20 cellular contexts compared by ENCODE assay signal in genomic region chr9:134627417-134628353, GRCh38. TPM values are rescaled to one million over a fixed set of nuclear protein-coding genes. Genes with fewer than 3 reads are reported as not detected.
DNase-seq lines count a peak whose midpoint lies in the region; ATAC-seq and TF ChIP-seq lines count a peak whose summit lies in the region.
"Had no signal": no experiment of that assay in that cellular context is flagged by ENCODE, and none has a peak within 500 bp of the region (broad histone marks: within the 10 kb centered on the region; RNA-seq: fewer than 3 reads in every experiment).

No MANE protein-coding gene starts in this region.

- H3K4me3 Mint-ChIP-seq in activated naive CD4-positive, alpha-beta T cell treated with anti-CD3 and anti-CD28 coated beads, Interleukin-2, amount 10 ng/mL, durations not matched to agents 7 days and 5 days, result no peak overlapping the region
- no peak overlapping the region for H3K4me3 Mint-ChIP-seq in activated naive CD4-positive, alpha-beta T cell treated with anti-CD3 and anti-CD28 coated beads for 36 hours
- H3K4me3 Mint-ChIP-seq in type B pancreatic cell, result no peak overlapping the region
- H3K4me3 Mint-ChIP-seq: activated naive CD8-positive, alpha-beta T cell treated with anti-CD3 and anti-CD28 coated beads for 36 hours; activated T-cell treated with anti-CD3 and anti-CD28 coated beads, Interleukin-2, amount 50 U/mL, for 24 hours; CD8-positive, alpha-beta memory T cell had no signal

- intact Hi-C loops in activated naive CD4-positive, alpha-beta T cell treated with anti-CD3 and anti-CD28 coated beads for 36 hours (cut with micrococcal nuclease), result no loop called here
- intact Hi-C loops in left lung (cut with DNase I), result no loop called here

- H3K4me1 ChIP-seq in RWPE2 (ENCODE audit: insufficient read depth, poor library complexity, severe bottlenecking), result peaks cover 25% of the 10 kb centered on the region
- no peaks in the 10 kb centered on the region for H3K4me1 ChIP-seq in left lung
- H3K4me1 ChIP-seq: breast epithelium had no signal

- H3K9me3 Mint-ChIP-seq in activated naive CD4-positive, alpha-beta T cell treated with anti-CD3 and anti-CD28 coated beads, Interleukin-2, amount 10 ng/mL, durations not matched to agents 7 days and 5 days, result no peaks in the 10 kb centered on the region
- H3K9me3 Mint-ChIP-seq in activated naive CD4-positive, alpha-beta T cell treated with anti-CD3 and anti-CD28 coated beads for 36 hours, result no peaks in the 10 kb centered on the region
- no peaks in the 10 kb centered on the region for H3K9me3 Mint-ChIP-seq in type B pancreatic cell
- H3K9me3 Mint-ChIP-seq: activated naive CD8-positive, alpha-beta T cell treated with anti-CD3 and anti-CD28 coated beads for 36 hours; activated T-cell treated with anti-CD3 and anti-CD28 coated beads, Interleukin-2, amount 50 U/mL, for 24 hours; CD8-positive, alpha-beta memory T cell had no signal

- H3K9me3 ChIP-seq in RWPE2 (ENCODE audit: severe bottlenecking), result no peaks in the 10 kb centered on the region
- H3K9me3 ChIP-seq in left lung, result no peaks in the 10 kb centered on the region
- H3K9me3 ChIP-seq: breast epithelium had no signal

- TF ChIP-seq CTCF in RWPE2 (IDR thresholded peaks at IDR 0.05; ENCODE audit: poor library complexity, severe bottlenecking) (no peak), left lung (IDR thresholded peaks at IDR 0.05) (no peak), type B pancreatic cell (conservative IDR thresholded peaks at IDR 0.05) (no peak)

- H3K4me3 ChIP-seq in RWPE2 (ENCODE audit: severe bottlenecking), result no peak overlapping the region
- H3K4me3 ChIP-seq in left lung, result no peak overlapping the region
- H3K4me3 ChIP-seq: breast epithelium, skin epidermis had no signal

- CTCF ChIA-PET in activated naive CD4-positive, alpha-beta T cell treated with anti-CD3 and anti-CD28 coated beads, Interleukin-2, amount 10 ng/mL, durations not matched to agents 7 days and 5 days (lab: Charles Lee), result interaction anchor here (0.5 kb wide), 1 partner anchor 692 kb away, joined by 5 read pairs; no protein-coding TSS in a partner anchor
- CTCF ChIA-PET in activated naive CD4-positive, alpha-beta T cell treated with anti-CD3 and anti-CD28 coated beads for 36 hours (lab: Charles Lee), result interaction anchor here (1.3 kb wide), 1 partner anchor 179 kb away, joined by 3 read pairs; no protein-coding TSS in a partner anchor

- H3K27ac ChIP-seq in RWPE2 (ENCODE audit: poor library complexity, severe bottlenecking), result no peak overlapping the region
- H3K27ac ChIP-seq in left lung, result no peak overlapping the region
- H3K27ac ChIP-seq: breast epithelium, epithelial cell of prostate had no signal

- no peaks in the 10 kb centered on the region for H3K27me3 Mint-ChIP-seq in activated naive CD4-positive, alpha-beta T cell treated with anti-CD3 and anti-CD28 coated beads, Interleukin-2, amount 10 ng/mL, durations not matched to agents 7 days and 5 days
- H3K27me3 Mint-ChIP-seq in activated naive CD4-positive, alpha-beta T cell treated with anti-CD3 and anti-CD28 coated beads for 36 hours (ENCODE audit: low read depth), result no peaks in the 10 kb centered on the region
- peaks cover 15% of the 10 kb centered on the region for H3K27me3 Mint-ChIP-seq in type B pancreatic cell

- no peak for ATAC-seq in RWPE2 (ENCODE audit: low read depth)
- ATAC-seq in left lung, result no peak
- ATAC-seq in HG02973 (IDR thresholded peaks at IDR 0.05; ENCODE audit: unreplicated experiment), result no peak
- no peak for ATAC-seq in HG02884 (IDR thresholded peaks at IDR 0.05; ENCODE audit: unreplicated experiment)

- no peak overlapping the region for H3K27ac Mint-ChIP-seq in activated naive CD4-positive, alpha-beta T cell treated with anti-CD3 and anti-CD28 coated beads, Interleukin-2, amount 10 ng/mL, durations not matched to agents 7 days and 5 days
- H3K27ac Mint-ChIP-seq in activated naive CD4-positive, alpha-beta T cell treated with anti-CD3 and anti-CD28 coated beads for 36 hours, result no peak overlapping the region
- no peak overlapping the region for H3K27ac Mint-ChIP-seq in type B pancreatic cell
- H3K27ac Mint-ChIP-seq: activated naive CD8-positive, alpha-beta T cell treated with anti-CD3 and anti-CD28 coated beads for 36 hours; activated T-cell treated with anti-CD3 and anti-CD28 coated beads, Interleukin-2, amount 50 U/mL, for 24 hours had no signal

- no peaks in the 10 kb centered on the region for H3K36me3 Mint-ChIP-seq in activated naive CD4-positive, alpha-beta T cell treated with anti-CD3 and anti-CD28 coated beads, Interleukin-2, amount 10 ng/mL, durations not matched to agents 7 days and 5 days
- H3K36me3 Mint-ChIP-seq in activated naive CD4-positive, alpha-beta T cell treated with anti-CD3 and anti-CD28 coated beads for 36 hours (ENCODE audit: low read depth), result no peaks in the 10 kb centered on the region
- H3K36me3 Mint-ChIP-seq in type B pancreatic cell, result no peaks in the 10 kb centered on the region
- H3K36me3 Mint-ChIP-seq: activated naive CD8-positive, alpha-beta T cell treated with anti-CD3 and anti-CD28 coated beads for 36 hours; CD8-positive, alpha-beta memory T cell had no signal

- H3K27me3 ChIP-seq in RWPE2 (ENCODE audit: insufficient read depth, poor library complexity, severe bottlenecking), result no peaks in the 10 kb centered on the region
- peaks cover 0 to 5% of the 10 kb centered on the region in 2 donors for H3K27me3 ChIP-seq in left lung

- no peaks in the 10 kb centered on the region for H3K4me1 Mint-ChIP-seq in activated naive CD4-positive, alpha-beta T cell treated with anti-CD3 and anti-CD28 coated beads, Interleukin-2, amount 10 ng/mL, durations not matched to agents 7 days and 5 days
- no peaks in the 10 kb centered on the region for H3K4me1 Mint-ChIP-seq in activated naive CD4-positive, alpha-beta T cell treated with anti-CD3 and anti-CD28 coated beads for 36 hours (ENCODE audit: low read depth)
- H3K4me1 Mint-ChIP-seq in type B pancreatic cell (ENCODE audit: unreplicated experiment), result peaks cover 40% of the 10 kb centered on the region
- H3K4me1 Mint-ChIP-seq: activated naive CD8-positive, alpha-beta T cell treated with anti-CD3 and anti-CD28 coated beads for 36 hours; CD8-positive, alpha-beta memory T cell had no signal

- DNase-seq in activated naive CD4-positive, alpha-beta T cell treated with anti-CD3 and anti-CD28 coated beads, Interleukin-2, amount 10 ng/mL, durations not matched to agents 7 days and 5 days, result peak; percentile 10
- DNase-seq in activated naive CD4-positive, alpha-beta T cell treated with anti-CD3 and anti-CD28 coated beads for 36 hours, result no peak
- DNase-seq in RWPE2 (ENCODE audit: low spot score) (peak; percentile 48), left lung (peak; percentile 29 to 61), type B pancreatic cell (ENCODE audit: extremely low spot score, unreplicated experiment) (peak; percentile 65), HCEC 1CT (no peak)
- DNase-seq: ACHN; activated CD4-positive, alpha-beta T cell treated with anti-CD3 and anti-CD28 coated beads, Interleukin-2, amount 50 U/mL, for 4 hours; activated naive CD8-positive, alpha-beta T cell treated with anti-CD3 and anti-CD28 coated beads for 36 hours; activated T-cell treated with anti-CD3 and anti-CD28 coated beads, Interleukin-2, amount 50 U/mL, for 24 hours; CD8-positive, alpha-beta memory T cell; dermis blood vessel endothelial cell; DND-41; NCI-H1436; NCI-H774 had no signal

- no peaks in the 10 kb centered on the region for H3K36me3 ChIP-seq in RWPE2 (ENCODE audit: low read depth)
- no peaks in the 10 kb centered on the region for H3K36me3 ChIP-seq in left lung
- H3K36me3 ChIP-seq: breast epithelium had no signal

RNA-seq across cellular contexts. Expression of gene COL5A1, which starts 13.9 kb away (rescaled TPM):
- total RNA-seq in activated naive CD4-positive, alpha-beta T cell treated with anti-CD3 and anti-CD28 coated beads for 36 hours, result under 1 TPM in 1 of 2 experiments, not detected in 1; 0.10 TPM
- total RNA-seq in left lung (100 to 1,000 TPM; 205 to 357 TPM), type B pancreatic cell (ENCODE audit: low replicate concordance) (16.1 and 112 TPM in 2 replicates)

Comparison
In these comparisons a context has a peak if more than half of its experiments do, and no peak if none do; other contexts are left out.
1. DNase-seq: peak in activated naive CD4-positive, alpha-beta T cell treated with anti-CD3 and anti-CD28 coated beads, Interleukin-2, amount 10 ng/mL, durations not matched to agents 7 days and 5 days (single experiment), RWPE2 (single experiment), left lung (2 of 2) and type B pancreatic cell (single experiment); none in activated naive CD4-positive, alpha-beta T cell treated with anti-CD3 and anti-CD28 coated beads for 36 hours (single experiment) and HCEC 1CT (single experiment).
2. RNA of gene COL5A1, which starts 13.9 kb away (total RNA-seq): 205 to 357 TPM in left lung and 16.1 to 112 TPM in type B pancreatic cell; 0.10 TPM in activated naive CD4-positive, alpha-beta T cell treated with anti-CD3 and anti-CD28 coated beads for 36 hours; every median in the first group is over 10 times any median in the second.